Comparison of ENCODE assay signal across 10 cellular contexts in genomic region chr12:124941170-124941527, GRCh38. TPM values are rescaled to one million over a fixed set of nuclear protein-coding genes. Genes with fewer than 3 reads are reported as not detected.
DNase-seq lines count a peak whose midpoint lies in the region; ATAC-seq and TF ChIP-seq lines count a peak whose summit lies in the region.
"Had no signal": no experiment of that assay in that cellular context is flagged by ENCODE, and none has a peak within 500 bp of the region (broad histone marks: within the 10 kb centered on the region; RNA-seq: fewer than 3 reads in every experiment).

No MANE protein-coding gene starts in this region.

- peaks cover 30% of the 10 kb centered on the region for H3F3A ChIP-seq in DOHH2 (ENCODE audit: control insufficient read depth, insufficient read depth)

- H3K9me2 ChIP-seq in DOHH2 (replicated peaks; ENCODE audit: control insufficient read depth, low read length) = no peaks in the 10 kb centered on the region

- 71% methylated on average over 3 to 5 of the region's 7 CpGs for WGBS in gastroesophageal sphincter (ENCODE audit: low coverage in 1 of 2), 2 donors

- ATAC-seq in gastroesophageal sphincter (no peak), HG02970 (IDR thresholded peaks at IDR 0.05; ENCODE audit: low FRiP score, unreplicated experiment) (no peak)
- ATAC-seq in activated T-helper 17 cell treated with anti-CD3 and anti-CD28 coated beads, Interleukin-2, amount 50 U/mL, for 72 hours (replicated peaks) = no peak

- DNase-seq in RWPE1 (ENCODE audit: low spot score) = no peak
- DNase-seq in activated T-cell treated with anti-CD3 and anti-CD28 coated beads, Interleukin-2, amount 50 U/mL, for 48 hours = no peak
- DNase-seq in SK-N-DZ (ENCODE audit: low spot score) = no peak

- no peaks in the 10 kb centered on the region for H4K20me1 ChIP-seq in DOHH2 (ENCODE audit: control insufficient read depth, insufficient read depth, low read depth, low read length)

- no peak for TF ChIP-seq POLR2A in gastroesophageal sphincter (IDR thresholded peaks at IDR 0.05)

- peak overlapping the region; percentile 95 for H3K4me2 ChIP-seq in DOHH2 (ENCODE audit: low read length)
- H3K4me2 ChIP-seq in skeletal muscle satellite cell (ENCODE audit: low read length) = peak overlapping the region; percentile 75

- H3K4me1 ChIP-seq in DOHH2 (ENCODE audit: control insufficient read depth, low read length) (peaks cover 28% of the 10 kb centered on the region), gastroesophageal sphincter (peaks cover 0 to 40% (median 10%) of the 10 kb centered on the region in 3 donors), skeletal muscle satellite cell (ENCODE audit: control insufficient read depth, insufficient read depth, low read length) (peaks cover 35% of the 10 kb centered on the region)

- H3K27me3 ChIP-seq in DOHH2 (ENCODE audit: control insufficient read depth, low read length) (no peaks in the 10 kb centered on the region), gastroesophageal sphincter (no peaks in the 10 kb centered on the region), skeletal muscle satellite cell (ENCODE audit: control insufficient read depth, insufficient read depth, low read length) (no peaks in the 10 kb centered on the region)

- POLR2A ChIA-PET in RWPE1 (lab: Yijun Ruan, JAX; ENCODE audit: low non-redundant PET) = interaction anchor here (1.4 kb wide), 1 partner anchor 23 kb away, joined by 3 read pairs; no protein-coding TSS in a partner anchor

- no peaks in the 10 kb centered on the region for H3K27me3 Mint-ChIP-seq in activated T-helper 17 cell treated with anti-CD3 and anti-CD28 coated beads, Interleukin-2, amount 50 U/mL, for 72 hours
- H3K27me3 Mint-ChIP-seq: progenitor cell of endocrine pancreas; stimulated activated naive CD8-positive, alpha-beta T cell treated with anti-CD3 and anti-CD28 coated beads, Interleukin-15, Interleukin-2, amounts not matched to agents 100 ng/mL and 50 ng/mL, for 24 hours had no signal

- H3K27ac ChIP-seq in DOHH2 (ENCODE audit: low read depth, low read length) = peak overlapping the region; percentile 89
- peak overlapping the region; percentile 98 for H3K27ac ChIP-seq in RWPE1
- peak overlapping the region in 3 of 4 donors; percentile 93 to 95 (median 93) for H3K27ac ChIP-seq in gastroesophageal sphincter

- TF ChIP-seq CTCF in DOHH2 (IDR thresholded peaks at IDR 0.05; ENCODE audit: low read depth, low read length, poor library complexity, severe bottlenecking) = no peak
- no peak for TF ChIP-seq CTCF in RWPE1 (conservative IDR thresholded peaks at IDR 0.05; ENCODE audit: low read depth)
- TF ChIP-seq CTCF in gastroesophageal sphincter (IDR thresholded peaks at IDR 0.05) = no peak

- H3K4me3 ChIP-seq in DOHH2 (ENCODE audit: low read length) = peak overlapping the region; percentile 89
- peak overlapping the region in 1 of 2 donors; percentile 57 for H3K4me3 ChIP-seq in gastroesophageal sphincter
- H3K4me3 ChIP-seq in skeletal muscle satellite cell (ENCODE audit: low read length) = peak overlapping the region; percentile 55

- H3K9me3 ChIP-seq in DOHH2 (ENCODE audit: control insufficient read depth, insufficient read depth, low read length) = no peaks in the 10 kb centered on the region
- no peaks in the 10 kb centered on the region for H3K9me3 ChIP-seq in gastroesophageal sphincter
- no peaks in the 10 kb centered on the region for H3K9me3 ChIP-seq in skeletal muscle satellite cell (replicated peaks; ENCODE audit: low read length)

- no peak overlapping the region for H3K27ac Mint-ChIP-seq in activated T-helper 17 cell treated with anti-CD3 and anti-CD28 coated beads, Interleukin-2, amount 50 U/mL, for 72 hours
- H3K27ac Mint-ChIP-seq: progenitor cell of endocrine pancreas had no signal

- H3K4me3 Mint-ChIP-seq in activated T-helper 17 cell treated with anti-CD3 and anti-CD28 coated beads, Interleukin-2, amount 50 U/mL, for 72 hours = no peak overlapping the region
- H3K4me3 Mint-ChIP-seq: stimulated activated naive CD8-positive, alpha-beta T cell treated with anti-CD3 and anti-CD28 coated beads, Interleukin-15, Interleukin-2, amounts not matched to agents 100 ng/mL and 50 ng/mL, for 24 hours had no signal

- H3K36me3 Mint-ChIP-seq in activated T-helper 17 cell treated with anti-CD3 and anti-CD28 coated beads, Interleukin-2, amount 50 U/mL, for 72 hours (ENCODE audit: low read depth) = peaks cover 38% of the 10 kb centered on the region

- CTCF ChIA-PET in RWPE1 (lab: Yijun Ruan, JAX) = interaction anchor here (0.7 to 4.2 kb wide), 14 partner anchors 8 to 200 kb away, joined by 3 to 33 read pairs (median 5); partner anchors contain the start of gene UBC

- TF ChIP-seq EP300 in gastroesophageal sphincter (IDR thresholded peaks at IDR 0.05) = no peak

- no peaks in the 10 kb centered on the region for H3K79me2 ChIP-seq in DOHH2 (ENCODE audit: control insufficient read depth, low read length)

- H3K9ac ChIP-seq in skeletal muscle satellite cell (ENCODE audit: low read depth, low read length) = peak overlapping the region; percentile 22

- peaks cover 5% of the 10 kb centered on the region for H3K36me3 ChIP-seq in DOHH2 (ENCODE audit: control insufficient read depth, low read length)
- peaks cover 0 to 20% of the 10 kb centered on the region in 2 donors for H3K36me3 ChIP-seq in gastroesophageal sphincter
- H3K36me3 ChIP-seq in skeletal muscle satellite cell (ENCODE audit: insufficient read depth, low read length) = peaks cover under 1% of the 10 kb centered on the region

- H3K4me1 Mint-ChIP-seq in activated T-helper 17 cell treated with anti-CD3 and anti-CD28 coated beads, Interleukin-2, amount 50 U/mL, for 72 hours = peaks cover 4% of the 10 kb centered on the region

- no peaks in the 10 kb centered on the region for H3K9me3 Mint-ChIP-seq in activated T-helper 17 cell treated with anti-CD3 and anti-CD28 coated beads, Interleukin-2, amount 50 U/mL, for 72 hours
- H3K9me3 Mint-ChIP-seq: stimulated activated naive CD8-positive, alpha-beta T cell treated with anti-CD3 and anti-CD28 coated beads, Interleukin-15, Interleukin-2, amounts not matched to agents 100 ng/mL and 50 ng/mL, for 24 hours had no signal

RNA-seq across cellular contexts. Expression of gene UBC, which starts 26.7 kb away (rescaled TPM):
- total RNA-seq in gastroesophageal sphincter = 1,000 to 10,000 TPM; 1,376 to 1,776 (median 1,632) TPM
- 1,475 and 1,652 TPM in 2 replicates for total RNA-seq in skeletal muscle satellite cell (2012; rRNA removed)
- total RNA-seq in activated T-helper 17 cell treated with anti-CD3 and anti-CD28 coated beads, Interleukin-2, amount 50 U/mL, for 72 hours = 1,000 to 10,000 TPM in 1 of 2 donors, 100 to 1,000 TPM in 1; 955 to 1,030 TPM
- polyA plus RNA-seq in SK-N-DZ (2014; cell fraction: cytosol; rRNA removed) = 942 and 1,012 TPM in 2 replicates
- polyA plus RNA-seq in SK-N-DZ (2014; cell fraction: nucleus; rRNA removed) = 520 and 534 TPM in 2 replicates

RNA-seq across cellular contexts. Expression of gene DHX37, which starts 47.8 kb away (rescaled TPM):
- 10 to 100 TPM in 2 of 4 donors, 1 to 10 TPM in 2; 8.4 to 14.6 (median 12.2) TPM for total RNA-seq in gastroesophageal sphincter
- total RNA-seq in skeletal muscle satellite cell (2012; rRNA removed) = 20.8 and 21.0 TPM in 2 replicates
- total RNA-seq in activated T-helper 17 cell treated with anti-CD3 and anti-CD28 coated beads, Interleukin-2, amount 50 U/mL, for 72 hours = 10 to 100 TPM; 25.0 to 48.1 TPM
- 27.1 and 27.2 TPM in 2 replicates for polyA plus RNA-seq in SK-N-DZ (2014; cell fraction: cytosol; rRNA removed)
- 29.1 and 34.6 TPM in 2 replicates for polyA plus RNA-seq in SK-N-DZ (2014; cell fraction: nucleus; rRNA removed)

RNA-seq across cellular contexts. Expression of gene BRI3BP, which starts 52.3 kb away (rescaled TPM):
- 1 to 10 TPM; 1.9 to 3.1 (median 2.5) TPM for total RNA-seq in gastroesophageal sphincter
- total RNA-seq in skeletal muscle satellite cell (2012; rRNA removed) = 8.1 and 8.4 TPM in 2 replicates
- total RNA-seq in activated T-helper 17 cell treated with anti-CD3 and anti-CD28 coated beads, Interleukin-2, amount 50 U/mL, for 72 hours = 10 to 100 TPM; 14.8 to 29.3 TPM
- polyA plus RNA-seq in SK-N-DZ (2014; cell fraction: cytosol; rRNA removed) = 21.7 and 25.6 TPM in 2 replicates
- polyA plus RNA-seq in SK-N-DZ (2014; cell fraction: nucleus; rRNA removed) = 7.5 and 8.1 TPM in 2 replicates
